18 cellular contexts compared by ENCODE assay signal in the genomic region with DNA sequence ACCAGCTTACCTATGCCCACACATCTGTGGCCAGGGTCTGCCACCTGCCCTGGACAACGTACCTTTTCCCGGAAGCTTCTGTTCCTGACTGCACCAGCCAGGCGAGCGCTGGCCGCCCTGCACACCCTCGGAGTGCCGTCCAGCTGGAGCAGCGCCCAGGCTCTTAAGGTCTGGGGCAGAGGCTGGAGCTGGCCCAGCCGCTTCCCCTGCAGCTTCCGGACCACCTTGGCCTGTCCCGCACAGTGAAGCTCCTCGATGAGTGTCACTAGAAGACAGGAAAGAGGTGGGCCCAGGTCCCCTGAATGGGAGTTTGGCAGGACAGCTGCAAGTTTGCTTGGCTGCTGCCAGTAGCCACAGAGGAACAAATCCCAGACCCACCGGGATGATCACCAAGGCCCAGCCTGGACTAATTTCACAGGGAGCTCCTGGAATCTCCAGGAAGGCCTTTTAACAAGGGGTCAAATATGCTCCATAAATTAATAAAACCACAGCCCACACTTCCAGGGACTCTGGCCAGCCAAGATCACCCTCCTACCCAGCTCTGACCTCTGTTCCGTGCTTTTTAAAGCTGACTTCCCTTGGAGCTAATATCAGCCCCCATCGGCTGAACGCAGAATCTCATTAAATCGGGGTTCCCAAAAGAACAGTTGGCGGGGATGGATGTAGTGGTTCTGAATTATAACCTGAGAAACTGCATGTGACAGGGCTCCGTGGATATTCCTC.
DNase-seq lines count a peak whose midpoint lies in the region; ATAC-seq and TF ChIP-seq lines count a peak whose summit lies in the region.
"Had no signal": no experiment of that assay in that cellular context is flagged by ENCODE, and none has a peak within 500 bp of the region (broad histone marks: within the 10 kb centered on the region; RNA-seq: fewer than 3 reads in every experiment).

No MANE protein-coding gene starts in this region.

- CTCF ChIA-PET in OCI-LY7 (lab: Charles Lee; ENCODE audit: unreplicated experiment) = interaction anchor here (0.6 kb wide), 1 partner anchor 39 kb away, joined by 4 read pairs; no protein-coding TSS in a partner anchor

- 62% methylated on average over 7 of the region's 19 CpGs for WGBS in right lobe of liver (ENCODE audit: insufficient coverage, low coverage, low lambda C conversion rate, missing lambda C conversion rate)
- 55 to 68% methylated on average over 16 to 19 of the region's 19 CpGs for WGBS in upper lobe of left lung, 2 donors

- H3K4me1 ChIP-seq in right lobe of liver = peaks cover 0 to 11% (median 5%) of the 10 kb centered on the region in 4 donors
- H3K4me1 ChIP-seq in upper lobe of left lung = peaks cover 19 to 48% (median 25%) of the 10 kb centered on the region in 4 donors
- H3K4me1 ChIP-seq in OCI-LY7 (ENCODE audit: insufficient read depth, low read length, poor library complexity, severe bottlenecking) = peaks cover 15% of the 10 kb centered on the region

- POLR2A ChIA-PET in OCI-LY7 (lab: Charles Lee) = interaction anchor here (1.2 kb wide), 1 partner anchor 52 kb away, joined by 3 read pairs; no protein-coding TSS in a partner anchor

- H3K27me3 ChIP-seq in right lobe of liver (no peaks in the 10 kb centered on the region), upper lobe of left lung (no peaks in the 10 kb centered on the region)

- peaks cover 0 to 7% (median 0%) of the 10 kb centered on the region in 4 donors for H3K36me3 ChIP-seq in right lobe of liver
- peaks cover 0 to 22% (median 16%) of the 10 kb centered on the region in 4 donors for H3K36me3 ChIP-seq in upper lobe of left lung
- H3K36me3 ChIP-seq in OCI-LY7 (ENCODE audit: insufficient read depth, low read length) = no peaks in the 10 kb centered on the region
- H3K36me3 ChIP-seq: transverse colon had no signal

- no peaks in the 10 kb centered on the region for H3K79me2 ChIP-seq in OCI-LY7 (ENCODE audit: insufficient read depth, low read depth, low read length)

- intact Hi-C loops in right lobe of liver (cut with DNase I) = no loop called here
- intact Hi-C loops in OCI-LY7 (cut with micrococcal nuclease; ENCODE audit: unreplicated experiment) = no loop called here

- ATAC-seq in right lobe of liver = peak; percentile 77 to 80 (median 78)
- peak; percentile 21 to 27 for ATAC-seq in upper lobe of left lung (ENCODE audit: low FRiP score in 2 of 2)
- no peak for ATAC-seq in HG03354 (IDR thresholded peaks at IDR 0.05; ENCODE audit: poor library complexity, severe bottlenecking, unreplicated experiment)
- ATAC-seq in HG03095 (IDR thresholded peaks at IDR 0.05; ENCODE audit: unreplicated experiment) = no peak

- TF ChIP-seq POLR2A in right lobe of liver (IDR thresholded peaks at IDR 0.05) = no peak
- TF ChIP-seq POLR2A in upper lobe of left lung (IDR thresholded peaks at IDR 0.05) = no peak

- H3K9me2 ChIP-seq in OCI-LY7 (ENCODE audit: insufficient read depth, low read length) = no peaks in the 10 kb centered on the region

- peak; percentile 50 for DNase-seq in NCI-H1092 treated with DMSO at 0.1 percent for 48 hours (lab: John Stamatoyannopoulos, UW)
- DNase-seq in NCI-H1092 (lab: John Stamatoyannopoulos, UW) = no peak
- DNase-seq in dermis blood vessel endothelial cell = peak; percentile 73
- peak; percentile 81 to 85 (median 83) for DNase-seq in right lobe of liver
- DNase-seq in upper lobe of left lung = peak; percentile 78 to 86
- DNase-seq in OCI-LY7 (ENCODE audit: low spot score) = no peak
- DNase-seq: activated CD4-positive, alpha-beta T cell treated with anti-CD3 and anti-CD28 coated beads for 1 hour; activated naive CD8-positive, alpha-beta T cell treated with anti-CD3 and anti-CD28 coated beads, Interleukin-2, amount 10 ng/mL, durations not matched to agents 7 days and 5 days; cerebellar nuclear complex; GF-D8; islet precursor cell; naive B cell; NCI-H1417; NCI-H524; T-helper 1 cell; transverse colon had no signal

- H2AFZ ChIP-seq in OCI-LY7 (ENCODE audit: low read length) = no peak overlapping the region

- no peaks in the 10 kb centered on the region for H4K20me1 ChIP-seq in OCI-LY7 (ENCODE audit: insufficient read depth, low read length)

- H3K4me2 ChIP-seq in OCI-LY7 (ENCODE audit: low read length) = no peak overlapping the region

- H3K27ac ChIP-seq in right lobe of liver (no peak overlapping the region), upper lobe of left lung (peak overlapping the region in 2 of 4 donors; percentile 20 to 41), OCI-LY7 (ENCODE audit: low read depth, low read length, poor library complexity, severe bottlenecking) (no peak overlapping the region)
- H3K27ac ChIP-seq: transverse colon had no signal

- H3K9me3 ChIP-seq in right lobe of liver (no peaks in the 10 kb centered on the region), upper lobe of left lung (no peaks in the 10 kb centered on the region), OCI-LY7 (ENCODE audit: low read length) (no peaks in the 10 kb centered on the region)
- H3K9me3 ChIP-seq: transverse colon had no signal

- no peak overlapping the region for H3K4me3 ChIP-seq in right lobe of liver
- no peak overlapping the region for H3K4me3 ChIP-seq in upper lobe of left lung
- H3K4me3 ChIP-seq in OCI-LY7 (ENCODE audit: low read depth, low read length, poor library complexity, severe bottlenecking) = no peak overlapping the region
- H3K4me3 ChIP-seq: transverse colon had no signal

- TF ChIP-seq CTCF in right lobe of liver (IDR thresholded peaks at IDR 0.05) (no peak), upper lobe of left lung (IDR thresholded peaks at IDR 0.05) (no peak), OCI-LY7 (conservative IDR thresholded peaks at IDR 0.05; ENCODE audit: low read length) (no peak)

- no peak for TF ChIP-seq EP300 in upper lobe of left lung (IDR thresholded peaks at IDR 0.05)

- BruUV-seq in OCI-LY7 (replicated peaks; lab: Mats Ljungman, UMichigan) = no TSS peak

Comparison
In these comparisons a context has a peak if more than half of its experiments do, and no peak if none do; other contexts are left out.
1. DNase-seq: peak in NCI-H1092 treated with DMSO at 0.1 percent for 48 hours (single experiment), dermis blood vessel endothelial cell (single experiment), right lobe of liver (3 of 3) and upper lobe of left lung (2 of 2); none in NCI-H1092 (single experiment) and OCI-LY7 (single experiment).
2. ATAC-seq: peak in right lobe of liver (4 of 4) and upper lobe of left lung (2 of 2); none in HG03354 (single experiment) and HG03095 (single experiment).